8 cellular contexts compared by ENCODE assay signal in the genomic region with DNA sequence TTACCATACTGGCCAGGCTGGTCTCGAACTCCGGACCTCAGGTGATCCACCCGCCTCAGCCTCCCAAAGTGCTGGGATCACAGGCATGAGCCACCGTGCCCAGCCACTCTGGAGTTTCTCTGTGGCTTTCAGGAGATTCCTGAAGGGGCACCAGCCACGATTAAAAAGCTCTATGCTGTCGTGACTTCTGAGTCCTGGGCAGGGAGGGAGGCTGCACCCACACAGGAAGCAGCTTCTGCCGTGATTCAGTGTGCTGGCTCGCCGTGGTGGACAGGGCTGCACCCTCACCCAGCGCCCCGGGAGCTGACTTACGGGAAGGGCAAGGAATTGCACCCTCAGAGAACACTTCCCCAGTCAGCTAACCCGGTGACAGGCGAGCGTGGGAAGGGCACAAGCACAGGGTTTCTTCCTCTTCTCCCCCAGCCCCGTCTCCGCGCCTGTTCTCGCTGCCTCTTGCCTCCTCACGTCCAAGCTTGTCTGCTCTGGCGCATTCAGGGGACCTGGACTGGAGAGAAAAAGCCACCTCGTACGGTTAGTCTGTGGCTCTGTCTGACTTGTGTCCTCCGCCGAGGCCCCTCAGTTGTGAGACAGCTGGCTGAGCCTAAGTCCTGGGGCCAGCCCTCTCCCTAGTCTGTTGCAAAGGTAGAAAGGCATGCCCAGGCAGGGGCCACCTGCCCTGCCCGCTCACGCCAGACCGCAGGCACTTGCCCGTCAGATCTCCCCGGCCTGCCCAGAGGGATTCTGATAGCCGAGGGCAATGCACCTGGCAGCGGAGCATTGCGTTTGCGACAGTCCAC.
A peak's percentile ranks its signal among the peaks of the same experiment; 100 is the strongest.
DNase-seq lines count a peak whose midpoint lies in the region; ATAC-seq lines count a peak whose summit lies in the region.

No MANE protein-coding gene starts in this region.

- no peak overlapping the region for H3K4me3 Mint-ChIP-seq in activated naive CD4-positive, alpha-beta T cell treated with anti-CD3 and anti-CD28 coated beads, Interleukin-2, amount 50 U/mL, for 24 hours
- no peak overlapping the region for H3K4me3 Mint-ChIP-seq in activated naive CD4-positive, alpha-beta T cell treated with anti-CD3 and anti-CD28 coated beads, Interleukin-2, amount 10 ng/mL, durations not matched to agents 7 days and 5 days
- no peak overlapping the region for H3K4me3 Mint-ChIP-seq in activated CD4-positive, alpha-beta T cell treated with anti-CD3 and anti-CD28 coated beads, Interleukin-2, amount 10 ng/mL, durations not matched to agents 7 days and 5 days

- ATAC-seq in left lobe of liver: peak; percentile 44
- no peak for ATAC-seq in HG02763 (IDR thresholded peaks at IDR 0.05; ENCODE audit: unreplicated experiment)

- no peaks in the 10 kb centered on the region for H3K27me3 Mint-ChIP-seq in activated naive CD4-positive, alpha-beta T cell treated with anti-CD3 and anti-CD28 coated beads, Interleukin-2, amount 50 U/mL, for 24 hours
- peaks cover 59% of the 10 kb centered on the region for H3K27me3 Mint-ChIP-seq in activated naive CD4-positive, alpha-beta T cell treated with anti-CD3 and anti-CD28 coated beads, Interleukin-2, amount 10 ng/mL, durations not matched to agents 7 days and 5 days
- peaks cover 20% of the 10 kb centered on the region for H3K27me3 Mint-ChIP-seq in activated CD4-positive, alpha-beta T cell treated with anti-CD3 and anti-CD28 coated beads, Interleukin-2, amount 10 ng/mL, durations not matched to agents 7 days and 5 days

- no peaks in the 10 kb centered on the region for H3K9me3 Mint-ChIP-seq in activated naive CD4-positive, alpha-beta T cell treated with anti-CD3 and anti-CD28 coated beads, Interleukin-2, amount 50 U/mL, for 24 hours
- H3K9me3 Mint-ChIP-seq in activated naive CD4-positive, alpha-beta T cell treated with anti-CD3 and anti-CD28 coated beads, Interleukin-2, amount 10 ng/mL, durations not matched to agents 7 days and 5 days: no peaks in the 10 kb centered on the region
- H3K9me3 Mint-ChIP-seq in activated CD4-positive, alpha-beta T cell treated with anti-CD3 and anti-CD28 coated beads, Interleukin-2, amount 10 ng/mL, durations not matched to agents 7 days and 5 days: no peaks in the 10 kb centered on the region

- CTCF ChIA-PET in activated naive CD4-positive, alpha-beta T cell treated with anti-CD3 and anti-CD28 coated beads, Interleukin-2, amount 10 ng/mL, durations not matched to agents 7 days and 5 days (lab: Charles Lee): no interaction called here
- CTCF ChIA-PET in activated CD4-positive, alpha-beta T cell treated with anti-CD3 and anti-CD28 coated beads, Interleukin-2, amount 10 ng/mL, durations not matched to agents 7 days and 5 days (lab: Charles Lee): interaction anchor here (2.7 kb wide), 1 partner anchor 13 kb away, joined by 7 read pairs; no protein-coding TSS in a partner anchor

- peak overlapping the region; percentile 35 for H3K27ac Mint-ChIP-seq in activated naive CD4-positive, alpha-beta T cell treated with anti-CD3 and anti-CD28 coated beads, Interleukin-2, amount 50 U/mL, for 24 hours
- H3K27ac Mint-ChIP-seq in activated naive CD4-positive, alpha-beta T cell treated with anti-CD3 and anti-CD28 coated beads, Interleukin-2, amount 10 ng/mL, durations not matched to agents 7 days and 5 days: no peak overlapping the region
- no peak overlapping the region for H3K27ac Mint-ChIP-seq in activated CD4-positive, alpha-beta T cell treated with anti-CD3 and anti-CD28 coated beads, Interleukin-2, amount 10 ng/mL, durations not matched to agents 7 days and 5 days

- POLR2A ChIA-PET in activated CD4-positive, alpha-beta T cell treated with anti-CD3 and anti-CD28 coated beads, Interleukin-2, amount 10 ng/mL, durations not matched to agents 7 days and 5 days (lab: Charles Lee): interaction anchor here (0.6 kb wide), 1 partner anchor 9 kb away, joined by 3 read pairs; no protein-coding TSS in a partner anchor

- H3K4me1 Mint-ChIP-seq in activated naive CD4-positive, alpha-beta T cell treated with anti-CD3 and anti-CD28 coated beads, Interleukin-2, amount 50 U/mL, for 24 hours: peaks cover 9% of the 10 kb centered on the region
- H3K4me1 Mint-ChIP-seq in activated naive CD4-positive, alpha-beta T cell treated with anti-CD3 and anti-CD28 coated beads, Interleukin-2, amount 10 ng/mL, durations not matched to agents 7 days and 5 days: peaks cover 14% of the 10 kb centered on the region
- peaks cover 14% of the 10 kb centered on the region for H3K4me1 Mint-ChIP-seq in activated CD4-positive, alpha-beta T cell treated with anti-CD3 and anti-CD28 coated beads, Interleukin-2, amount 10 ng/mL, durations not matched to agents 7 days and 5 days

- no peak for DNase-seq in activated naive CD4-positive, alpha-beta T cell treated with anti-CD3 and anti-CD28 coated beads, Interleukin-2, amount 10 ng/mL, durations not matched to agents 7 days and 5 days
- DNase-seq in amniotic epithelial cell (ENCODE audit: low read depth) (peak; percentile 93), left lobe of liver (ENCODE audit: low spot score) (peak; percentile 69), ureter (ENCODE audit: low spot score) (peak; percentile 86), NCI-H2029 (lab: John Stamatoyannopoulos, UW) (no peak)
- no peak for DNase-seq in activated CD4-positive, alpha-beta T cell treated with anti-CD3 and anti-CD28 coated beads, Interleukin-2, amount 10 ng/mL, durations not matched to agents 7 days and 5 days

- H3K36me3 Mint-ChIP-seq in activated naive CD4-positive, alpha-beta T cell treated with anti-CD3 and anti-CD28 coated beads, Interleukin-2, amount 50 U/mL, for 24 hours: no peaks in the 10 kb centered on the region
- no peaks in the 10 kb centered on the region for H3K36me3 Mint-ChIP-seq in activated naive CD4-positive, alpha-beta T cell treated with anti-CD3 and anti-CD28 coated beads, Interleukin-2, amount 10 ng/mL, durations not matched to agents 7 days and 5 days
- H3K36me3 Mint-ChIP-seq in activated CD4-positive, alpha-beta T cell treated with anti-CD3 and anti-CD28 coated beads, Interleukin-2, amount 10 ng/mL, durations not matched to agents 7 days and 5 days (ENCODE audit: low read depth): no peaks in the 10 kb centered on the region

Comparison
In these comparisons a context has a peak if more than half of its experiments do, and no peak if none do; other contexts are left out.
1. DNase-seq: peak in amniotic epithelial cell (single experiment), left lobe of liver (single experiment) and ureter (single experiment); none in activated naive CD4-positive, alpha-beta T cell treated with anti-CD3 and anti-CD28 coated beads, Interleukin-2, amount 10 ng/mL, durations not matched to agents 7 days and 5 days (single experiment), NCI-H2029 (single experiment) and activated CD4-positive, alpha-beta T cell treated with anti-CD3 and anti-CD28 coated beads, Interleukin-2, amount 10 ng/mL, durations not matched to agents 7 days and 5 days (single experiment).